ENCODE assay signal across 8 cellular contexts in genomic region chr20:37202267-37202943, GRCh38. TPM values are rescaled to one million over a fixed set of nuclear protein-coding genes. Genes with fewer than 3 reads are reported as not detected.
DNase-seq lines count a peak whose midpoint lies in the region; ATAC-seq and TF ChIP-seq lines count a peak whose summit lies in the region.

No MANE protein-coding gene starts in this region.

- peaks cover 83% of the 10 kb centered on the region for H3K36me3 Mint-ChIP-seq in effector memory CD8-positive, alpha-beta T cell (ENCODE audit: insufficient read depth)
- H3K36me3 Mint-ChIP-seq in mesothelial cell of epicardium, result peaks cover 37% of the 10 kb centered on the region
- H3K36me3 Mint-ChIP-seq in stimulated activated naive B cell treated with anti-CD40 and anti-IgM and Interleukin-4, amounts not matched to agents 10 μg/mL and 1 μg/mL and 100 μg/mL, for 72 hours, result peaks cover 31 to 67% of the 10 kb centered on the region in 2 donors

- no peak overlapping the region for H3K9ac ChIP-seq in DND-41 (ENCODE audit: low read depth, low read length)

- no peaks in the 10 kb centered on the region for H3K27me3 Mint-ChIP-seq in effector memory CD8-positive, alpha-beta T cell
- H3K27me3 Mint-ChIP-seq in mesothelial cell of epicardium (ENCODE audit: low read depth), result no peaks in the 10 kb centered on the region
- H3K27me3 Mint-ChIP-seq in stimulated activated naive B cell treated with anti-CD40 and anti-IgM and Interleukin-4, amounts not matched to agents 10 μg/mL and 1 μg/mL and 100 μg/mL, for 72 hours, result no peaks in the 10 kb centered on the region

- H3K9me3 Mint-ChIP-seq in effector memory CD8-positive, alpha-beta T cell, result no peaks in the 10 kb centered on the region
- no peaks in the 10 kb centered on the region for H3K9me3 Mint-ChIP-seq in mesothelial cell of epicardium
- no peaks in the 10 kb centered on the region for H3K9me3 Mint-ChIP-seq in stimulated activated naive B cell treated with anti-CD40 and anti-IgM and Interleukin-4, amounts not matched to agents 10 μg/mL and 1 μg/mL and 100 μg/mL, for 72 hours

- H3K36me3 ChIP-seq in DND-41 (ENCODE audit: insufficient read depth, low read length) (peaks cover 100% of the 10 kb centered on the region), RWPE2 (ENCODE audit: low read depth) (peaks cover 99% of the 10 kb centered on the region)

- H3K4me1 Mint-ChIP-seq in effector memory CD8-positive, alpha-beta T cell (ENCODE audit: low read depth in 2 of 2), result peaks cover 4 to 5% of the 10 kb centered on the region in 2 donors
- H3K4me1 Mint-ChIP-seq in mesothelial cell of epicardium, result peaks cover 13% of the 10 kb centered on the region
- H3K4me1 Mint-ChIP-seq in stimulated activated naive B cell treated with anti-CD40 and anti-IgM and Interleukin-4, amounts not matched to agents 10 μg/mL and 1 μg/mL and 100 μg/mL, for 72 hours, result peaks cover 4 to 6% of the 10 kb centered on the region in 2 donors

- H3K4me1 ChIP-seq in DND-41 (ENCODE audit: insufficient read depth, low read length) (no peaks in the 10 kb centered on the region), RWPE2 (ENCODE audit: insufficient read depth, poor library complexity, severe bottlenecking) (peaks cover 11% of the 10 kb centered on the region)

- H3K27me3 ChIP-seq in DND-41 (ENCODE audit: insufficient read depth, low read length, poor library complexity), result no peaks in the 10 kb centered on the region
- no peaks in the 10 kb centered on the region for H3K27me3 ChIP-seq in HL-60 (ENCODE audit: insufficient read depth, poor library complexity, severe bottlenecking)
- no peaks in the 10 kb centered on the region for H3K27me3 ChIP-seq in RWPE2 (ENCODE audit: insufficient read depth, poor library complexity, severe bottlenecking)

- H3K4me2 ChIP-seq in DND-41 (ENCODE audit: insufficient read depth, low read length), result no peak overlapping the region

- TF ChIP-seq CTCF in DND-41 (IDR thresholded peaks at IDR 0.05; ENCODE audit: borderline replicate concordance, extremely low read depth, low read length, poor library complexity, severe bottlenecking) (peak; percentile 72), HL-60 (IDR thresholded peaks at IDR 0.05; ENCODE audit: insufficient read depth, low read length) (peak; percentile 68), RWPE2 (IDR thresholded peaks at IDR 0.05; ENCODE audit: poor library complexity, severe bottlenecking) (peak; percentile 100), mesothelial cell of epicardium (IDR thresholded peaks at IDR 0.05; ENCODE audit: unreplicated experiment) (peak; percentile 80)

- H4K20me1 ChIP-seq in DND-41 (ENCODE audit: insufficient read depth, low read length), result peaks cover 54% of the 10 kb centered on the region

- no peak overlapping the region for H3K4me3 ChIP-seq in DND-41 (ENCODE audit: low read depth in 1 of 2, low read length in 2 of 2)
- no peak overlapping the region for H3K4me3 ChIP-seq in HL-60 (replicated peaks; ENCODE audit: insufficient read depth, low read length)
- H3K4me3 ChIP-seq in RWPE2 (ENCODE audit: severe bottlenecking), result no peak overlapping the region

- H3K27ac ChIP-seq in DND-41 (ENCODE audit: low read length) (no peak overlapping the region), HL-60 (replicated peaks) (no peak overlapping the region), RWPE2 (ENCODE audit: poor library complexity, severe bottlenecking) (peak overlapping the region; percentile 57)

- DNase-seq in DND-41 (peak; percentile 35), HL-60 (ENCODE audit: low read depth in 1 of 2, low spot score in 1 of 2) (peak; percentile 23 to 37), RWPE2 (ENCODE audit: low spot score) (no peak), mesothelial cell of epicardium (ENCODE audit: low spot score in 2 of 2, unreplicated experiment in 2 of 2) (no peak), GDM1 (lab: John Stamatoyannopoulos, UW) (no peak)
- peak in 2 of 3 experiments; percentile 12 to 14 for DNase-seq in effector memory CD8-positive, alpha-beta T cell
- DNase-seq in stimulated activated naive B cell treated with anti-CD40 and anti-IgM and Interleukin-4, amounts not matched to agents 10 μg/mL and 1 μg/mL and 100 μg/mL, for 72 hours, result no peak

- H3K4me3 Mint-ChIP-seq in effector memory CD8-positive, alpha-beta T cell, result no peak overlapping the region
- no peak overlapping the region for H3K4me3 Mint-ChIP-seq in mesothelial cell of epicardium
- H3K4me3 Mint-ChIP-seq in stimulated activated naive B cell treated with anti-CD40 and anti-IgM and Interleukin-4, amounts not matched to agents 10 μg/mL and 1 μg/mL and 100 μg/mL, for 72 hours, result no peak overlapping the region

- H3K79me2 ChIP-seq in DND-41 (ENCODE audit: insufficient read depth, low read length), result peaks cover 54% of the 10 kb centered on the region

- H3K27ac Mint-ChIP-seq in effector memory CD8-positive, alpha-beta T cell, result peak overlapping the region in 1 of 2 donors; percentile 64
- peak overlapping the region; percentile 90 for H3K27ac Mint-ChIP-seq in mesothelial cell of epicardium
- H3K27ac Mint-ChIP-seq in stimulated activated naive B cell treated with anti-CD40 and anti-IgM and Interleukin-4, amounts not matched to agents 10 μg/mL and 1 μg/mL and 100 μg/mL, for 72 hours, result no peak overlapping the region

- no peak overlapping the region for H2AFZ ChIP-seq in DND-41 (ENCODE audit: low read depth, low read length)

- ATAC-seq in DND-41 (ENCODE audit: insufficient read depth, low read depth) (peak; percentile 66; the same call in 2 of the 3 replicates), RWPE2 (ENCODE audit: low read depth) (peak; percentile 97), GM21576 (IDR thresholded peaks at IDR 0.05; ENCODE audit: unreplicated experiment) (no peak)
- ATAC-seq in effector memory CD8-positive, alpha-beta T cell (replicated peaks), result no peak
- no peak for ATAC-seq in stimulated activated naive B cell treated with anti-CD40 and anti-IgM and Interleukin-4, amounts not matched to agents 10 μg/mL and 1 μg/mL and 100 μg/mL, for 72 hours (replicated peaks)

- H3K9me3 ChIP-seq in DND-41 (ENCODE audit: insufficient read depth, low read length, severe bottlenecking) (no peaks in the 10 kb centered on the region), RWPE2 (ENCODE audit: severe bottlenecking) (no peaks in the 10 kb centered on the region)

RNA-seq across cellular contexts. Expression of gene MROH8, which starts 23.1 kb away (rescaled TPM):
- total RNA-seq in mesothelial cell of epicardium, result 4.9 to 6.4 TPM (median 6.3 TPM) in 3 replicates

RNA-seq across cellular contexts. Expression of gene RPN2, which starts 23.3 kb away (rescaled TPM):
- 142 to 151 TPM (median 146 TPM) in 3 replicates for total RNA-seq in mesothelial cell of epicardium

RNA-seq across cellular contexts. Expression of gene GHRH, which starts 59.2 kb away (rescaled TPM):
- total RNA-seq in mesothelial cell of epicardium, result not detected in 3 replicates

Comparison
In these comparisons a context has a peak if more than half of its experiments do, and no peak if none do; other contexts are left out.
1. ATAC-seq: peak in DND-41 (single experiment) and RWPE2 (single experiment); none in effector memory CD8-positive, alpha-beta T cell (single experiment), GM21576 (single experiment) and stimulated activated naive B cell treated with anti-CD40 and anti-IgM and Interleukin-4, amounts not matched to agents 10 μg/mL and 1 μg/mL and 100 μg/mL, for 72 hours (0 of 2).
2. DNase-seq: peak in DND-41 (single experiment), HL-60 (2 of 2) and effector memory CD8-positive, alpha-beta T cell (2 of 3); none in RWPE2 (single experiment), mesothelial cell of epicardium (0 of 2), GDM1 (single experiment) and stimulated activated naive B cell treated with anti-CD40 and anti-IgM and Interleukin-4, amounts not matched to agents 10 μg/mL and 1 μg/mL and 100 μg/mL, for 72 hours (single experiment).
3. Peak in every context shown above with its lines, with median percentiles within 50 percentile points of each other: CTCF ChIP-seq.